Comparison of ENCODE assay signal across 1 cellular context in genomic region chr13:40994581-40995230, GRCh38.
TF ChIP-seq lines count a peak whose summit lies in the region.

No MANE protein-coding gene starts in this region.

TF ChIP-seq in GM23338, 12 proteins besides CTCF, POLR2A, EP300 and RAD21 (continued from another document):
- no peak for TF ChIP-seq ZNF462 (CRISPR knock-in tag; IDR thresholded peaks at IDR 0.05)
